ENCODE assay signal across 8 cellular contexts in the genomic region with DNA sequence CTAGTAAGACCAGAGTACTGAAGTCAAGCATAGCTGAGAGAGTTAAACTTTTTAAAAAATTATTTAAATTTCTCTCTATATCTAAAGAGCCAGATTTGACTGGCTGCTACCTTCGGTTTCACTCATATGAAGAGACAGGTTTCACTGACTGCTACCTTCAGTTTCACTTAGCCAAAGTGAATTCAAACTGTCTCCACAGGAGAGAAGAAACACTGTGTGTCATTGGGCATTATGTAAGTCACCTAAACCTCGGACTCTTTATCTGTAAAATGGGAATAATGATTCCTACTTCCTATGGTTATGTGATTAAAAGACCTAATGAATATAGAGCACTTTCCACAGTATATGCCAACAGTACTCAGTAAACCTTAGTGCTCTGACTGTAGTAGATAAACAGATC. TPM values are rescaled to one million over a fixed set of nuclear protein-coding genes. Genes with fewer than 3 reads are reported as not detected.
DNase-seq lines count a peak whose midpoint lies in the region; ATAC-seq and TF ChIP-seq lines count a peak whose summit lies in the region.

No MANE protein-coding gene starts in this region.

- peaks cover 3% of the 10 kb centered on the region for H3K4me1 Mint-ChIP-seq in neural progenitor cell

- DNase-seq in GM12865 (ENCODE audit: low read depth) (peak; percentile 72), epithelial cell of esophagus (ENCODE audit: low read depth) (peak; percentile 21), activated gamma-delta T cell treated with Interleukin-2 at 50 U/mL for 16 hours (no peak), NCI-H2227 treated with DMSO at 0.1 percent for 48 hours (lab: John Stamatoyannopoulos, UW) (no peak), SK-N-DZ (ENCODE audit: low spot score) (no peak), neural progenitor cell (ENCODE audit: low spot score) (no peak)

- H3K9me3 ChIP-seq in neural progenitor cell (ENCODE audit: low read depth) = no peaks in the 10 kb centered on the region

- H2AFZ ChIP-seq in neural progenitor cell (replicated peaks) = no peak overlapping the region

- H3K4me2 ChIP-seq in neural progenitor cell = no peak overlapping the region

- no peaks in the 10 kb centered on the region for H3K9me3 Mint-ChIP-seq in neural progenitor cell

- no peaks in the 10 kb centered on the region for H3K27me3 Mint-ChIP-seq in neural progenitor cell (ENCODE audit: insufficient read depth, low read depth)

- H4K20me1 ChIP-seq in neural progenitor cell (ENCODE audit: low read depth) = no peaks in the 10 kb centered on the region

- H3K27ac ChIP-seq in neural progenitor cell = no peak overlapping the region

- H3K36me3 Mint-ChIP-seq in neural progenitor cell = no peaks in the 10 kb centered on the region

- no peak for TF ChIP-seq CTCF in GM12865 (IDR thresholded peaks at IDR 0.05; ENCODE audit: insufficient read depth, low read depth, low read length, missing control alignments)
- TF ChIP-seq CTCF in epithelial cell of esophagus (IDR thresholded peaks at IDR 0.05; ENCODE audit: insufficient read depth, low read depth, low read length, missing control alignments) = no peak
- TF ChIP-seq CTCF in neural progenitor cell (IDR thresholded peaks at IDR 0.05) = no peak

- no peak overlapping the region for H3K9ac ChIP-seq in neural progenitor cell

- no peaks in the 10 kb centered on the region for H3K27me3 ChIP-seq in neural progenitor cell

- H3K36me3 ChIP-seq in neural progenitor cell = no peaks in the 10 kb centered on the region

- H3K27ac Mint-ChIP-seq in neural progenitor cell = no peak overlapping the region

- no peak overlapping the region for H3K4me3 Mint-ChIP-seq in neural progenitor cell

- H3F3A ChIP-seq in neural progenitor cell (ENCODE audit: low read depth) = no peaks in the 10 kb centered on the region

- H3K4me1 ChIP-seq in neural progenitor cell = no peaks in the 10 kb centered on the region

- H3K4me3 ChIP-seq in GM12865 (ENCODE audit: low read depth, low read length) (peak overlapping the region; percentile 44), epithelial cell of esophagus (ENCODE audit: low read length) (no peak overlapping the region), neural progenitor cell (no peak overlapping the region)

- H3K79me2 ChIP-seq in neural progenitor cell (ENCODE audit: low read depth) = no peaks in the 10 kb centered on the region

- ATAC-seq in GM19468 (IDR thresholded peaks at IDR 0.05; ENCODE audit: extremely low read depth, unreplicated experiment) (peak; percentile 95), HG03108 (IDR thresholded peaks at IDR 0.05; ENCODE audit: unreplicated experiment) (peak; percentile 91)

RNA-seq across cellular contexts. Expression of a gene that starts 41.6 kb away (rescaled TPM):
- 9.6 and 13.3 TPM in 2 replicates for polyA plus RNA-seq in SK-N-DZ (2014; cell fraction: cytosol; rRNA removed)
- 7.0 and 8.2 TPM in 2 replicates for polyA plus RNA-seq in SK-N-DZ (2014; cell fraction: nucleus; rRNA removed)
- 7.0 and 8.4 TPM in 2 replicates for total RNA-seq in neural progenitor cell (ENCODE audit: low replicate concordance)

Comparison
In these comparisons a context has a peak if more than half of its experiments do, and no peak if none do; other contexts are left out.
1. DNase-seq: peak in GM12865 (single experiment) and epithelial cell of esophagus (single experiment); none in activated gamma-delta T cell treated with Interleukin-2 at 50 U/mL for 16 hours (single experiment), NCI-H2227 treated with DMSO at 0.1 percent for 48 hours (single experiment), SK-N-DZ (single experiment) and neural progenitor cell (single experiment).